ENCODE assay signal across 1 cellular context in the genomic region with DNA sequence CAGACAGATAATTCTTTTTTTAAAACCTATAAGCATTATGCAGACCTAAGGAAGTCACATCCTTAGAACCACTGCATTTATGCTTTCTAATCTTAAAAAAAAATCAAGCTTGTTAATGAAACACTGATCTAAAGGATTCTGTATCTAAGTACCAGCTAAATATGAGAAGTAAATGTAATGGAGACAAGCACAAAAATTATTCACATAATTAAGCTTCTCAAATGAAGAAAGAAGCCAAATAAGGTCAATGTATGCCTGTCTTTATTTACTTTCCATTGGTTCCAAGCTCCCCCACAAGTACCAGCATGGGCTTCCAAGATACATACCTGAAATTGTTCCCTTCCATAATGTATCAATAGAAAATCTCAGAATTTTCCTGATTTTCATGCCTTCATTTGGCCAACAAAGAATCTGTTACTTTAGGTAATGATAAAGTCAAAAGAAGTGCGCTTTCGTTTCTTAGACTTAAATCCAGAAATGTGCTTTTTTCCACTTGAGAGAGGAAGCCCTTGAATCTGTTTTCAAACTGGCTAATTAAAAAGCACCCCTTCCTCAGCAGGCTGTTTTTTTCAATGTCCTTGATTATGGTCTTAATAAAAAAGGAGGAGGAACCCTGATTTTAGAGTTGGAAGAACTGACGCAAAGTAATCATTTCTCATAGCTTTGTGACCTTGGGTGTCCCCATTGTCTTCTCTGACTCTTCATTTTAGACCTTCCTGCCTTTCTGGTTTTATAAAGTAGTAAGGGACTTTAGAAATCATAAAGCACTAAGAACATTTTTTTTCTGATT.
TF ChIP-seq lines count a peak whose summit lies in the region.

No MANE protein-coding gene starts in this region.

TF ChIP-seq in IMR-90, 13 proteins besides CTCF, POLR2A, EP300 and RAD21:
- no peak for TF ChIP-seq CHD1 (IDR thresholded peaks at IDR 0.05; ENCODE audit: low read depth, low read length)
- no peak for TF ChIP-seq BHLHE40 (IDR thresholded peaks at IDR 0.05; ENCODE audit: low read depth, low read length)
- no peak for TF ChIP-seq FOS (IDR thresholded peaks at IDR 0.05; ENCODE audit: low read depth, low read length)
- TF ChIP-seq RCOR1 (IDR thresholded peaks at IDR 0.05; ENCODE audit: insufficient replicate concordance, low read length) = no peak
TF ChIP-seq in IMR-90: peak in this region for 0.
